In genomic region chr17:44677136-44677535, GRCh38 we compare ENCODE assay signal across 20 cellular contexts. TPM values are rescaled to one million over a fixed set of nuclear protein-coding genes. Genes with fewer than 3 reads are reported as not detected.
DNase-seq lines count a peak whose midpoint lies in the region; ATAC-seq and FAIRE-seq lines count a peak whose summit lies in the region.
"Had no signal": no experiment of that assay in that cellular context is flagged by ENCODE, and none has a peak within 500 bp of the region (broad histone marks: within the 10 kb centered on the region; RNA-seq: fewer than 3 reads in every experiment).

No MANE protein-coding gene starts in this region.

- peaks cover 13% of the 10 kb centered on the region for H3K36me3 Mint-ChIP-seq in activated CD4-positive, alpha-beta T cell treated with anti-CD3 and anti-CD28 coated beads for 36 hours (ENCODE audit: low read depth)
- H3K36me3 Mint-ChIP-seq in activated naive CD8-positive, alpha-beta T cell treated with anti-CD3 and anti-CD28 coated beads, Interleukin-2, amount 50 U/mL, for 24 hours (ENCODE audit: low read depth), result peaks cover 31% of the 10 kb centered on the region

- no peak for ATAC-seq in activated CD4-positive, alpha-beta T cell treated with anti-CD3 and anti-CD28 coated beads for 36 hours
- ATAC-seq in activated naive CD8-positive, alpha-beta T cell treated with anti-CD3 and anti-CD28 coated beads, Interleukin-2, amount 50 U/mL, for 24 hours, result no peak
- ATAC-seq: right cardiac atrium had no signal

- H3K4me1 Mint-ChIP-seq in activated CD4-positive, alpha-beta T cell treated with anti-CD3 and anti-CD28 coated beads for 36 hours, result no peaks in the 10 kb centered on the region
- H3K4me1 Mint-ChIP-seq in activated naive CD8-positive, alpha-beta T cell treated with anti-CD3 and anti-CD28 coated beads, Interleukin-2, amount 50 U/mL, for 24 hours, result peaks cover 2% of the 10 kb centered on the region
- H3K4me1 Mint-ChIP-seq: CD8-positive, alpha-beta memory T cell had no signal

- DNase-seq in AG08395 (ENCODE audit: low spot score), result peak; percentile 33
- DNase-seq in HTR-8/SVneo (ENCODE audit: insufficient read length, low spot score), result peak; percentile 59
- DNase-seq in dedifferentiated amniotic fluid mesenchymal stem cell (ENCODE audit: extremely low spot score), result peak; percentile 41
- DNase-seq in lung microvascular endothelial cell (ENCODE audit: low read depth in 2 of 2), result peak; percentile 27 to 32
- no peak for DNase-seq in NCI-H2227 treated with DMSO at 0.1 percent for 48 hours (lab: John Stamatoyannopoulos, UW)
- no peak for DNase-seq in activated CD4-positive, alpha-beta T cell treated with anti-CD3 and anti-CD28 coated beads for 36 hours
- no peak for DNase-seq in head of caudate nucleus
- no peak for DNase-seq in activated naive CD8-positive, alpha-beta T cell treated with anti-CD3 and anti-CD28 coated beads, Interleukin-2, amount 50 U/mL, for 24 hours
- DNase-seq: activated CD4-positive, alpha-beta T cell treated with anti-CD3 and anti-CD28 coated beads, Interleukin-2, amount 50 U/mL, for 48 hours; activated naive CD4-positive, alpha-beta T cell; CD8-positive, alpha-beta memory T cell; colonic mucosa; KBM-7; left ventricle myocardium inferior; NCI-H2029; NCI-H510A; right cardiac atrium; T-helper 1 cell had no signal

- H3K27ac Mint-ChIP-seq in activated CD4-positive, alpha-beta T cell treated with anti-CD3 and anti-CD28 coated beads for 36 hours, result no peak overlapping the region
- no peak overlapping the region for H3K27ac Mint-ChIP-seq in activated naive CD8-positive, alpha-beta T cell treated with anti-CD3 and anti-CD28 coated beads, Interleukin-2, amount 50 U/mL, for 24 hours

- no peaks in the 10 kb centered on the region for H3K27me3 Mint-ChIP-seq in activated CD4-positive, alpha-beta T cell treated with anti-CD3 and anti-CD28 coated beads for 36 hours
- H3K27me3 Mint-ChIP-seq in activated naive CD8-positive, alpha-beta T cell treated with anti-CD3 and anti-CD28 coated beads, Interleukin-2, amount 50 U/mL, for 24 hours, result no peaks in the 10 kb centered on the region
- H3K27me3 Mint-ChIP-seq: CD8-positive, alpha-beta memory T cell had no signal

- POLR2A ChIA-PET in activated CD4-positive, alpha-beta T cell treated with anti-CD3 and anti-CD28 coated beads for 36 hours (lab: Charles Lee), result interaction anchor here (0.6 kb wide), 1 partner anchor 15 kb away, joined by 4 read pairs; no protein-coding TSS in a partner anchor

- H3K9me3 Mint-ChIP-seq in activated CD4-positive, alpha-beta T cell treated with anti-CD3 and anti-CD28 coated beads for 36 hours (ENCODE audit: low read depth), result no peaks in the 10 kb centered on the region
- H3K9me3 Mint-ChIP-seq in activated naive CD8-positive, alpha-beta T cell treated with anti-CD3 and anti-CD28 coated beads, Interleukin-2, amount 50 U/mL, for 24 hours, result no peaks in the 10 kb centered on the region
- H3K9me3 Mint-ChIP-seq: CD8-positive, alpha-beta memory T cell had no signal

- FAIRE-seq in HTR-8/SVneo (lab: Jason Lieb, UNC), result no peak

- intact Hi-C loops in activated CD4-positive, alpha-beta T cell treated with anti-CD3 and anti-CD28 coated beads for 36 hours (cut with DNase I, micrococcal nuclease), result no loop called here
- intact Hi-C loops in head of caudate nucleus (cut with DNase I), result no loop called here

- H3K4me3 Mint-ChIP-seq in activated CD4-positive, alpha-beta T cell treated with anti-CD3 and anti-CD28 coated beads for 36 hours, result no peak overlapping the region
- H3K4me3 Mint-ChIP-seq in activated naive CD8-positive, alpha-beta T cell treated with anti-CD3 and anti-CD28 coated beads, Interleukin-2, amount 50 U/mL, for 24 hours, result no peak overlapping the region
- H3K4me3 Mint-ChIP-seq: CD8-positive, alpha-beta memory T cell had no signal

- CTCF ChIA-PET in activated CD4-positive, alpha-beta T cell treated with anti-CD3 and anti-CD28 coated beads for 36 hours (lab: Charles Lee), result no interaction called here

RNA-seq across cellular contexts. Expression of gene CCDC43, which starts 12.4 kb away (rescaled TPM):
- total RNA-seq in lung microvascular endothelial cell, result 24.0 and 25.6 TPM in 2 replicates
- 10 to 100 TPM; 31.8 to 33.7 TPM for total RNA-seq in activated CD4-positive, alpha-beta T cell treated with anti-CD3 and anti-CD28 coated beads for 36 hours

RNA-seq across cellular contexts. Expression of gene MEIOC, which starts 20.9 kb away (rescaled TPM):
- total RNA-seq in lung microvascular endothelial cell, result not detected in 2 replicates
- total RNA-seq in activated CD4-positive, alpha-beta T cell treated with anti-CD3 and anti-CD28 coated beads for 36 hours, result under 1 TPM; 0.18 to 0.53 TPM
- total RNA-seq: colonic mucosa, left ventricle myocardium inferior, mucosa of gallbladder, suprapubic skin had no signal

RNA-seq across cellular contexts. Expression of gene DBF4B, which starts 31.3 kb away (rescaled TPM):
- 1.6 and 2.2 TPM in 2 replicates for total RNA-seq in lung microvascular endothelial cell
- 10 to 100 TPM; 23.5 to 26.4 TPM for total RNA-seq in activated CD4-positive, alpha-beta T cell treated with anti-CD3 and anti-CD28 coated beads for 36 hours

Comparison
In these comparisons a context has a peak if more than half of its experiments do, and no peak if none do; other contexts are left out.
1. DNase-seq: peak in AG08395 (single experiment), HTR-8/SVneo (single experiment), dedifferentiated amniotic fluid mesenchymal stem cell (single experiment) and lung microvascular endothelial cell (2 of 2); none in NCI-H2227 treated with DMSO at 0.1 percent for 48 hours (single experiment), activated CD4-positive, alpha-beta T cell treated with anti-CD3 and anti-CD28 coated beads for 36 hours (single experiment), head of caudate nucleus (0 of 42) and activated naive CD8-positive, alpha-beta T cell treated with anti-CD3 and anti-CD28 coated beads, Interleukin-2, amount 50 U/mL, for 24 hours (single experiment).